ENCODE assay signal across 1 cellular context in genomic region chr9:98550206-98550820, GRCh38.
TF ChIP-seq lines count a peak whose summit lies in the region.

No MANE protein-coding gene starts in this region.

TF ChIP-seq in IMR-90, 13 proteins besides CTCF, POLR2A, EP300 and RAD21:
- TF ChIP-seq FOS (IDR thresholded peaks at IDR 0.05; ENCODE audit: low read depth, low read length), result no peak; the same call in 1 of the 2 replicates
- no peak for TF ChIP-seq RFX5 (IDR thresholded peaks at IDR 0.05; ENCODE audit: low read depth, low read length)
- TF ChIP-seq CEBPB (IDR thresholded peaks at IDR 0.05; ENCODE audit: low read depth, low read length), result no peak
- no peak for TF ChIP-seq ELK1 (IDR thresholded peaks at IDR 0.05; ENCODE audit: borderline replicate concordance, low read depth, low read length)
- TF ChIP-seq MAFK (IDR thresholded peaks at IDR 0.05; ENCODE audit: low read depth, low read length), result no peak
- TF ChIP-seq CHD1 (IDR thresholded peaks at IDR 0.05; ENCODE audit: low read depth, low read length), result no peak
- TF ChIP-seq NFE2L2 (IDR thresholded peaks at IDR 0.05; ENCODE audit: low read depth, low read length), result no peak
- TF ChIP-seq BHLHE40 (IDR thresholded peaks at IDR 0.05; ENCODE audit: low read depth, low read length), result no peak
- no peak for TF ChIP-seq MAZ (IDR thresholded peaks at IDR 0.05; ENCODE audit: borderline replicate concordance, low read depth, low read length)
- TF ChIP-seq USF2 (IDR thresholded peaks at IDR 0.05; ENCODE audit: low read depth, low read length), result no peak
- TF ChIP-seq SMC3 (IDR thresholded peaks at IDR 0.05; ENCODE audit: low read depth, low read length), result no peak
- TF ChIP-seq MXI1 (IDR thresholded peaks at IDR 0.05; ENCODE audit: borderline replicate concordance, low read depth, low read length), result no peak
TF ChIP-seq in IMR-90: peak in this region for 0.
